33 cellular contexts compared by ENCODE assay signal in the genomic region with DNA sequence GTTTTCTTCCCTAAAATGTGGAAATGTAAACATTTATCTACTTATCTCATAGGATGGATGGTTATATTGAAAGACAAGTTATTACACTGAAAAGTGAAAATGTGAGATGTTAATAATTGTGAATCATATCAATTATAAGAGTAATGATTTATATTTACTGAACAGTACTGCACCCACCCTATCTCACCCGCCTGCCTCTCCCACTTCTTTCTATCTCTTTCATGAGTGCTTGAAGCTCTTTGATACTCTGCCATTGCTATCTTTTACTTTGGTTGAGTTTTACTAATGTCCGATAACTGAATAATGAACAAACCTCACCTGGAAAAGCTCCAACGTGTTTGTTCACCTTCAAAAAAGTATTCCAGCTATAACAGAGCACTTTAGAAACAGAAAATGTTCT.
"Had no signal": no experiment of that assay in that cellular context is flagged by ENCODE, and none has a peak within 500 bp of the region (broad histone marks: within the 10 kb centered on the region; RNA-seq: fewer than 3 reads in every experiment).

No MANE protein-coding gene starts in this region.

- H3K4me3 ChIP-seq: MG63 had no signal

- DNase-seq: Karpas-422, Kasumi-1, MG63, MM.1S, NCI-H1048, NCI-H1092, NCI-H1092 treated with DMSO at 0.1 percent for 48 hours, NCI-H1105, NCI-H1105 treated with DMSO at 0.1 percent for 48 hours, NCI-H1417, NCI-H1417 treated with DMSO at 0.1 percent for 48 hours, NCI-H1436, NCI-H1436 treated with DMSO at 0.1 percent for 48 hours, NCI-H146, NCI-H1694, NCI-H1694 treated with DMSO at 0.1 percent for 48 hours, NCI-H187, NCI-H187 treated with DMSO at 0.1 percent for 48 hours, NCI-H1930, NCI-H2029, NCI-H2029 treated with DMSO at 0.1 percent for 48 hours, NCI-H2081, NCI-H2081 treated with DMSO at 0.1 percent for 48 hours, NCI-H2107, NCI-H2171, NCI-H2171 treated with DMSO at 0.1 percent for 48 hours, NCI-H2227 treated with DMSO at 0.1 percent for 48 hours, NCI-H345, NCI-H446, NCI-H510A, NCI-H510A treated with DMSO at 0.1 percent for 48 hours, NCI-H524 had no signal

- H3K36me3 ChIP-seq: MG63 had no signal

- H3K27me3 ChIP-seq: MG63 had no signal

- H3K27ac ChIP-seq: KMS-11 had no signal
